Comparison of ENCODE assay signal across 8 cellular contexts in genomic region chr2:191555092-191555742, GRCh38.
DNase-seq lines count a peak whose midpoint lies in the region; ATAC-seq and TF ChIP-seq lines count a peak whose summit lies in the region.

No MANE protein-coding gene starts in this region.

- H3K4me3 Mint-ChIP-seq in CD14-positive monocyte: no peak overlapping the region
- H3K4me3 Mint-ChIP-seq in chondrocyte (ENCODE audit: unreplicated experiment): peak overlapping the region; percentile 49

- intact Hi-C loops in CD14-positive monocyte (cut with micrococcal nuclease): no loop called here

- TF ChIP-seq CTCF in CD14-positive monocyte (IDR thresholded peaks at IDR 0.05) (peak; percentile 72), chondrocyte (IDR thresholded peaks at IDR 0.05) (peak; percentile 89)

- H3K36me3 Mint-ChIP-seq in CD14-positive monocyte (no peaks in the 10 kb centered on the region), chondrocyte (ENCODE audit: low read depth) (no peaks in the 10 kb centered on the region)

- no peaks in the 10 kb centered on the region for H3K9me3 Mint-ChIP-seq in CD14-positive monocyte
- no peaks in the 10 kb centered on the region for H3K9me3 Mint-ChIP-seq in chondrocyte (ENCODE audit: low read depth)

- peak; percentile 93 for ATAC-seq in HG03342 (IDR thresholded peaks at IDR 0.05; ENCODE audit: unreplicated experiment)

- H3K4me1 Mint-ChIP-seq in CD14-positive monocyte (peaks cover 1% of the 10 kb centered on the region), chondrocyte (ENCODE audit: low read depth) (peaks cover 2% of the 10 kb centered on the region)

- peak; percentile 73 for DNase-seq in CD14-positive monocyte (ENCODE audit: low spot score)
- peak; percentile 45 for DNase-seq in GM19240 (ENCODE audit: insufficient read length, low spot score)
- peak; percentile 60 for DNase-seq in NCI-H345 treated with DMSO at 0.1 percent for 48 hours (lab: John Stamatoyannopoulos, UW; ENCODE audit: unreplicated experiment)
- DNase-seq in activated CD4-positive, CD25-positive, alpha-beta regulatory T cell treated with anti-CD3 and anti-CD28 coated beads, Interleukin-2, amount 50 U/mL, for 72 hours: peak; percentile 79
- no peak for DNase-seq in chondrocyte (ENCODE audit: low spot score)
- DNase-seq in left kidney (ENCODE audit: low read depth, low spot score): peak; percentile 94
- peak; percentile 85 for DNase-seq in stimulated activated CD4-positive, alpha-beta T cell treated with anti-CD3 and anti-CD28 coated beads, Interleukin-4, amount 100 ng/mL, for 24 hours

- H3K27ac Mint-ChIP-seq in CD14-positive monocyte: no peak overlapping the region
- no peak overlapping the region for H3K27ac Mint-ChIP-seq in chondrocyte (ENCODE audit: unreplicated experiment)

- H3K27me3 Mint-ChIP-seq in CD14-positive monocyte (ENCODE audit: low read depth in 3 of 3) (peaks cover 0 to 4% (median 3%) of the 10 kb centered on the region in 3 donors), chondrocyte (ENCODE audit: low read depth) (peaks cover 3% of the 10 kb centered on the region)
